In the genomic region with DNA sequence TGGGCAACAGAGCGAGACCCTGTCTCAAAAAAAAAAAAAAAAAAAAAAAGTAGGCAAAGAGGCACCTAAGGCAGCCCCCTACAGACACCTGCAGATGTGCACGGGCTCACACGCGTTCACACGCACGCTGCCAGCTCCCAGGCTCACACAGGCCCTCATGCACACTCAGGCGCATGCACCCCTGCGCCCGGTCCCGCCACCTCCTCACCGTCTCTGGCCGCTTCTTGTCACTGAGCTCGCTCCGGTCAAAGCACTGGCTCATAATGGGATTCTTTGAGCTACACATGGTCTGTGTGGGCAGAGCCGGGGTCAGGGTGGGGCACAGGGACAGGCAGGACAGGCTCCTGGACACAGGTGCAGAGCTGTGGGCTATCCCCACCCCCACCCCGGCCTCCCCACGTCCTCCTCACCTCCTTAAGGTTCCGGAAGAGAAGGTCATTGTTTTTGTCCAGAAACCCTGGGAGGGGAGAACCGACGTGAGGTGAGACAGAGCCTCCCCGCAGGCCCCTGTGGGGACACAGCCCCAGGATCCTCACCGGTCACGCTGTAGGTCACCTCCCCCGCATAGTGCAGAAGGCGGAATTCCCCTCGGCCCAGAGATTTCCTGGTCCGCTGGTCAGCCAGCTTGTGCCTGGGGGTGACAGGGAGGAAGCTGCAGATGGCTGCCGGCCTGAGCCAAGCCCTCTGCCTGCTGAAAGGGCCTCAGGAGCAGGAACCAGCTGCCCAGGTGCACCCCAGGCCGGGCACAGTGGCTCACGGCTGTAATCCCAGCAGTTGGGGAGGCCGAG, we compare ENCODE assay signal across 13 cellular contexts. TPM values are rescaled to one million over a fixed set of nuclear protein-coding genes. Genes with fewer than 3 reads are reported as not detected.
DNase-seq lines count a peak whose midpoint lies in the region; ATAC-seq and TF ChIP-seq lines count a peak whose summit lies in the region.
"Had no signal": no experiment of that assay in that cellular context is flagged by ENCODE, and none has a peak within 500 bp of the region (broad histone marks: within the 10 kb centered on the region; RNA-seq: fewer than 3 reads in every experiment).

No MANE protein-coding gene starts in this region.

- H3K9me3 Mint-ChIP-seq in CD8-positive, alpha-beta T cell: no peaks in the 10 kb centered on the region

- peak; percentile 62 for ATAC-seq in GM19463 (IDR thresholded peaks at IDR 0.05; ENCODE audit: unreplicated experiment)
- ATAC-seq in HG03196 (IDR thresholded peaks at IDR 0.05; ENCODE audit: unreplicated experiment): peak; percentile 41
- no peak for ATAC-seq in CD8-positive, alpha-beta T cell

- CTCF ChIA-PET in GM10248 (lab: Yijun Ruan, JAX): interaction anchor here (0.7 to 1.8 kb wide), 7 partner anchors 10 to 109 kb away, joined by 3 to 6 read pairs (median 3); no protein-coding TSS in a partner anchor
- CTCF ChIA-PET in CD8-positive, alpha-beta T cell (lab: Charles Lee): interaction anchor here (0.7 to 1.8 kb wide), 2 partner anchors 110 to 1415 kb away, joined by 3 to 8 read pairs; no protein-coding TSS in a partner anchor

- no peaks in the 10 kb centered on the region for H3K36me3 ChIP-seq in CD8-positive, alpha-beta T cell (ENCODE audit: insufficient read depth, low read length)

- no peak overlapping the region for H3K27ac Mint-ChIP-seq in CD8-positive, alpha-beta T cell
- H3K27ac Mint-ChIP-seq: activated CD8-positive, alpha-beta T cell treated with anti-CD3 and anti-CD28 coated beads, Interleukin-2, amount 10 ng/mL, durations not matched to agents 7 days and 5 days had no signal

- DNase-seq in GM10248 (ENCODE audit: extremely low spot score) (peak; percentile 89), kidney tubule cell (ENCODE audit: low spot score) (peak; percentile 89), NCI-H1105 (lab: John Stamatoyannopoulos, UW) (no peak), inferior parietal cortex (ENCODE audit: extremely low spot score) (no peak)
- DNase-seq in CD8-positive, alpha-beta T cell: no peak
- DNase-seq in activated T-cell treated with anti-CD3 and anti-CD28 coated beads, Interleukin-2, amount 50 U/mL, for 48 hours: no peak
- DNase-seq: AML-193, NCI-H2081 treated with DMSO at 0.1 percent for 48 hours, retina, SHP77 treated with DMSO at 0.1 percent for 48 hours had no signal

- H3K27me3 Mint-ChIP-seq in CD8-positive, alpha-beta T cell (ENCODE audit: low read depth): no peaks in the 10 kb centered on the region

- H3K4me1 Mint-ChIP-seq in CD8-positive, alpha-beta T cell (ENCODE audit: low read depth): peaks cover 16% of the 10 kb centered on the region

- no peaks in the 10 kb centered on the region for H3K9me3 ChIP-seq in CD8-positive, alpha-beta T cell (ENCODE audit: low read length)

- no peak overlapping the region for H3K4me3 ChIP-seq in CD8-positive, alpha-beta T cell (ENCODE audit: low read depth, low read length)

- POLR2A ChIA-PET in GM10248 (lab: Yijun Ruan, JAX): interaction anchor here (0.5 to 1.4 kb wide), 8 partner anchors 11 to 81 kb away, joined by 3 to 5 read pairs (median 4); partner anchors contain the start of gene CRK
- POLR2A ChIA-PET in CD8-positive, alpha-beta T cell (lab: Charles Lee): no interaction called here

- no peaks in the 10 kb centered on the region for H3K27me3 ChIP-seq in CD8-positive, alpha-beta T cell (ENCODE audit: insufficient read depth, low read length)

- H3K4me3 Mint-ChIP-seq in CD8-positive, alpha-beta T cell: no peak overlapping the region
- H3K4me3 Mint-ChIP-seq: activated CD8-positive, alpha-beta T cell treated with anti-CD3 and anti-CD28 coated beads, Interleukin-2, amount 10 ng/mL, durations not matched to agents 7 days and 5 days had no signal

- no peak overlapping the region for H3K27ac ChIP-seq in CD8-positive, alpha-beta T cell (ENCODE audit: low read depth, low read length)

- TF ChIP-seq CTCF in GM10248 (IDR thresholded peaks at IDR 0.05; ENCODE audit: control extremely low read depth, extremely low read depth, low read depth, missing control alignments): no peak
- no peak for TF ChIP-seq CTCF in CD8-positive, alpha-beta T cell (IDR thresholded peaks at IDR 0.05)

- intact Hi-C loops in CD8-positive, alpha-beta T cell (cut with DNase I, micrococcal nuclease): no loop called here

- H3K36me3 Mint-ChIP-seq in CD8-positive, alpha-beta T cell: peaks cover 1% of the 10 kb centered on the region

- H3K4me1 ChIP-seq in CD8-positive, alpha-beta T cell (ENCODE audit: insufficient read depth, low read length): peaks cover 11% of the 10 kb centered on the region

RNA-seq across cellular contexts. Expression of gene MYO1C, which starts 17.9 kb away (rescaled TPM):
- 10 to 100 TPM in 1 of 2 experiments, 1 to 10 TPM in 1; 9.1 to 11.4 TPM for total RNA-seq in CD8-positive, alpha-beta T cell

RNA-seq across cellular contexts. Expression of gene CRK, which starts 18.6 kb away (rescaled TPM):
- total RNA-seq in CD8-positive, alpha-beta T cell: 10 to 100 TPM; 15.4 to 15.9 TPM

RNA-seq across cellular contexts. Expression of gene INPP5K, which starts 41.8 kb away (rescaled TPM):
- 100 to 1,000 TPM; 204 to 221 TPM for total RNA-seq in CD8-positive, alpha-beta T cell

Comparison
In these comparisons a context has a peak if more than half of its experiments do, and no peak if none do; other contexts are left out.
1. DNase-seq: peak in GM10248 (single experiment) and kidney tubule cell (single experiment); none in CD8-positive, alpha-beta T cell (0 of 7), NCI-H1105 (single experiment), inferior parietal cortex (single experiment) and activated T-cell treated with anti-CD3 and anti-CD28 coated beads, Interleukin-2, amount 50 U/mL, for 48 hours (0 of 2).